11 cellular contexts compared by ENCODE assay signal in the genomic region with DNA sequence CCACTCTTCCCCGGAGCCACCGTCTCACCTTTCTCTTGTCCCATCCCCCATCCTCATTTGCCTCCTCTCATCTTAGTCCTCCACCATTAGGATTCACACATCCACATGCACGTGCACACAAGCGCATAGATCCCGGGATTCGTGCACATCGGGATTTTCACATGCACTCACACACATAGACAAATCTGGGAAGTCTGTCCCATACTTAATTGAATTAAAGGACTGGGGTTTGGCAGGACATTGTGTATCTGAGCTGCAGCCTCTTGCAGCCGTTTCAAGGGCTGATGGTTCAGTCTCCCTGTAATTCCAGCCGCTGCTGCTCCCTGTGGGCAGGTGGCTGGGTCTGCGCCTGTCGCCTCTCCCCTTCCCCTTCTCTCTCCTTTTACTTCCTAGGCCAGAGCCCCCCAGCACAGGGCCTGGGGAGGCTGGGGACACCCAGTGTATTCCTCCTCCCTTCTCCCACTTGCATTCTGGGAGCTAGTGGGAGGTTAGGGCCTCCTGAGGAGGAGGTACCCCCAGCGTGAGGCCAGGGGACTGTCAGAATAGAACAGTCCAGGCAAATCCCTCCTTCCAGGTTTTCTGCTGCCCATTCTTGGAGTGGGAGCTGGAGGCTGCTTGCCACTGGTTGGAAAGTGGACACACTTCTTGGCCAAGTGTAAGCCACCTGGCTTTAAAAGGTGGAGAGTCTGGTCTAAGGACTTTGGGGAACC. TPM values are rescaled to one million over a fixed set of nuclear protein-coding genes. Genes with fewer than 3 reads are reported as not detected.
DNase-seq lines count a peak whose midpoint lies in the region; ATAC-seq and TF ChIP-seq lines count a peak whose summit lies in the region.
"Had no signal": no experiment of that assay in that cellular context is flagged by ENCODE, and none has a peak within 500 bp of the region (broad histone marks: within the 10 kb centered on the region; RNA-seq: fewer than 3 reads in every experiment).

No MANE protein-coding gene starts in this region.

- TF ChIP-seq POLR2A in IMR-90 (IDR thresholded peaks at IDR 0.05; ENCODE audit: low read depth, low read length), result no peak

- H3K18ac ChIP-seq in IMR-90 (ENCODE audit: low read depth, low read length), result no peak overlapping the region

- no peak overlapping the region for H3K4me3 ChIP-seq in AG04449 (ENCODE audit: low read depth, low read length)
- H3K4me3 ChIP-seq in IMR-90 (ENCODE audit: insufficient read depth, low read depth, low read length), result no peak overlapping the region
- peak overlapping the region in 1 of 59 donors; percentile 26 for H3K4me3 ChIP-seq in dorsolateral prefrontal cortex

- peak overlapping the region; percentile 62; the same call in 1 of the 2 replicates for H3K23ac ChIP-seq in IMR-90 (ENCODE audit: low read depth, low read length)

- peaks cover 41 to 84% of the 10 kb centered on the region in 2 experiments for H3K79me1 ChIP-seq in IMR-90 (ENCODE audit: low read depth in 1 of 2, low read length in 2 of 2)

- peaks cover 10% of the 10 kb centered on the region; the same call in 1 of the 2 replicates for H4K20me1 ChIP-seq in IMR-90 (ENCODE audit: insufficient read depth, low read length)

- no peak overlapping the region for H2BK15ac ChIP-seq in IMR-90 (ENCODE audit: low read depth, low read length)

- peak overlapping the region; percentile 38 for H3K27ac Mint-ChIP-seq in osteocyte (ENCODE audit: unreplicated experiment)
- H3K27ac Mint-ChIP-seq: activated naive CD8-positive, alpha-beta T cell treated with anti-CD3 and anti-CD28 coated beads for 36 hours; T-helper 2 cell treated with Interferon-gamma antibody and Interleukin-4, amounts not matched to agents 5 μg/mL and 100 μg/mL, for 36 hours had no signal

- H2BK20ac ChIP-seq in IMR-90 (ENCODE audit: low read depth, low read length), result no peak overlapping the region

- no peak overlapping the region for H3K4me2 ChIP-seq in IMR-90 (ENCODE audit: low read depth, low read length)

- H4K91ac ChIP-seq in IMR-90 (ENCODE audit: insufficient read depth, low read depth, low read length), result no peak overlapping the region

- no peaks in the 10 kb centered on the region for H3K27me3 ChIP-seq in IMR-90 (ENCODE audit: control insufficient read depth, insufficient read depth, low read length)
- H3K27me3 ChIP-seq in dorsolateral prefrontal cortex, result no peaks in the 10 kb centered on the region

- peak; percentile 4 for TF ChIP-seq CTCF in AG04449 (IDR thresholded peaks at IDR 0.05; ENCODE audit: insufficient read depth, low read length, missing control alignments)
- no peak for TF ChIP-seq CTCF in IMR-90 (conservative IDR thresholded peaks at IDR 0.05; ENCODE audit: low read depth, low read length)
- peak in 2 of 56 donors; percentile 8 to 9 for TF ChIP-seq CTCF in dorsolateral prefrontal cortex (IDR thresholded peaks at IDR 0.05 in 54 of 56, conservative IDR thresholded peaks at IDR 0.05 in 2 of 56; ENCODE audit: low read depth in 1 of 56, partially characterized antibody in 56 of 56)
- TF ChIP-seq CTCF in osteocyte (IDR thresholded peaks at IDR 0.05), result no peak

- H2AK5ac ChIP-seq in IMR-90 (ENCODE audit: low read depth, low read length), result peak overlapping the region; percentile 52; the same call in 1 of the 2 replicates

- peak overlapping the region; percentile 54 for H3K4ac ChIP-seq in IMR-90 (ENCODE audit: low read depth, low read length)

- no TSS peak for BruUV-seq in IMR-90 (replicated peaks; lab: Mats Ljungman, UMichigan)

- H2BK120ac ChIP-seq in IMR-90 (ENCODE audit: low read depth, low read length), result no peak overlapping the region

- peaks cover 84% of the 10 kb centered on the region for H3K4me1 Mint-ChIP-seq in osteocyte (ENCODE audit: unreplicated experiment)

- H3K9me3 Mint-ChIP-seq in osteocyte (ENCODE audit: unreplicated experiment), result no peaks in the 10 kb centered on the region
- H3K9me3 Mint-ChIP-seq: activated naive CD8-positive, alpha-beta T cell treated with anti-CD3 and anti-CD28 coated beads for 36 hours; T-helper 2 cell treated with Interferon-gamma antibody and Interleukin-4, amounts not matched to agents 5 μg/mL and 100 μg/mL, for 36 hours had no signal

- H4K8ac ChIP-seq in IMR-90 (ENCODE audit: low read depth in 2 of 2, low read length in 2 of 2), result peak overlapping the region in 1 of 2 experiments; percentile 35; a peak in 1 of 4 replicates

- H3K9ac ChIP-seq in IMR-90 (ENCODE audit: low read depth, low read length), result no peak overlapping the region

- in situ Hi-C loops in IMR-90 (cut with MboI; ENCODE audit: low sequenced_read_pairs), result no loop called here

- H3K27ac ChIP-seq in IMR-90 (ENCODE audit: insufficient read depth, low read length), result no peak overlapping the region
- peak overlapping the region; percentile 19 to 100 (median 97) for H3K27ac ChIP-seq in dorsolateral prefrontal cortex

- H3K27me3 Mint-ChIP-seq in osteocyte (ENCODE audit: unreplicated experiment), result no peaks in the 10 kb centered on the region

- H3K36me3 Mint-ChIP-seq in osteocyte (ENCODE audit: unreplicated experiment), result no peaks in the 10 kb centered on the region
- H3K36me3 Mint-ChIP-seq: activated naive CD8-positive, alpha-beta T cell treated with anti-CD3 and anti-CD28 coated beads for 36 hours; CD14-positive monocyte had no signal

- H4K5ac ChIP-seq in IMR-90 (ENCODE audit: low read depth, low read length), result no peak overlapping the region

- no peak overlapping the region for H2AFZ ChIP-seq in IMR-90 (replicated peaks; ENCODE audit: low read length, poor library complexity)

- no peak overlapping the region for H3K4me3 Mint-ChIP-seq in osteocyte (ENCODE audit: unreplicated experiment)
- H3K4me3 Mint-ChIP-seq: activated naive CD8-positive, alpha-beta T cell treated with anti-CD3 and anti-CD28 coated beads for 36 hours; CD14-positive monocyte; T-helper 2 cell treated with Interferon-gamma antibody and Interleukin-4, amounts not matched to agents 5 μg/mL and 100 μg/mL, for 36 hours had no signal

- intact Hi-C loops in IMR-90 (cut with micrococcal nuclease) (no loop called here), dorsolateral prefrontal cortex (cut with DNase I) (no loop called here)

- TF ChIP-seq RAD21 in IMR-90 (IDR thresholded peaks at IDR 0.05; ENCODE audit: low read length), result no peak

- ATAC-seq in IMR-90 (ENCODE audit: low read depth), result no peak
- no peak for ATAC-seq in activated CD4-positive, CD25-positive, alpha-beta regulatory T cell treated with anti-CD3 and anti-CD28 coated beads, Interleukin-2, amount 50 U/mL, for 24 hours

- H2BK5ac ChIP-seq in IMR-90 (ENCODE audit: low read depth, low read length, poor library complexity, severe bottlenecking), result no peak overlapping the region

- H3K4me1 ChIP-seq in IMR-90 (ENCODE audit: control insufficient read depth, insufficient read depth, low read length), result peaks cover 58% of the 10 kb centered on the region

- CTCF ChIA-PET in AG04449 (lab: Yijun Ruan, JAX), result interaction anchor here (1.3 to 22.5 kb wide), 8 partner anchors 9 to 94 kb away, joined by 4 to 550 read pairs (median 57); no protein-coding TSS in a partner anchor
- CTCF ChIA-PET in IMR-90 (lab: Yijun Ruan, JAX), result interaction anchor here (0.6 to 2.8 kb wide), 2 partner anchors 25 to 37 kb away, joined by 3 to 17 read pairs; no protein-coding TSS in a partner anchor

- H3K36me3 ChIP-seq in IMR-90 (ENCODE audit: control insufficient read depth, insufficient read depth, low read length), result peaks cover 4% of the 10 kb centered on the region; the same call in 1 of the 2 replicates

- 60% methylated on average over 2 of the region's 12 CpGs; no CpG with 5 or more reads in 1 of the 2 experiments for WGBS in IMR-90 (ENCODE audit: extremely low coverage in 2 of 2, insufficient read length in 1 of 2), 2 experiments

- H2AK9ac ChIP-seq in IMR-90 (replicated peaks; ENCODE audit: low read depth, low read length, poor library complexity), result peak overlapping the region; percentile 91

- DNase-seq in AG04449 (ENCODE audit: low read depth, low spot score) (no peak), IMR-90 (no peak), dorsolateral prefrontal cortex (no peak), osteocyte (ENCODE audit: extremely low spot score, unreplicated experiment) (no peak), activated gamma-delta T cell treated with Interleukin-2 at 50 U/mL for 16 hours (no peak), CD1c-positive myeloid dendritic cell (ENCODE audit: extremely low spot score) (no peak)
- no peak for DNase-seq in stimulated activated CD4-positive, alpha-beta T cell treated with anti-CD3 and anti-CD28 coated beads, Interleukin-4, amount 100 ng/mL, for 1 hour
- DNase-seq: activated naive CD8-positive, alpha-beta T cell treated with anti-CD3 and anti-CD28 coated beads for 36 hours had no signal

- peaks cover 15% of the 10 kb centered on the region for H3K9me1 ChIP-seq in IMR-90 (ENCODE audit: insufficient read depth, low read length)

- H3K14ac ChIP-seq in IMR-90 (replicated peaks; ENCODE audit: low read depth, low read length), result no peak overlapping the region

- no peaks in the 10 kb centered on the region for H3K9me3 ChIP-seq in IMR-90 (ENCODE audit: control insufficient read depth, insufficient read depth, low read length)

- H3K56ac ChIP-seq in IMR-90 (ENCODE audit: extremely low read depth, insufficient read depth, low read length), result no peak overlapping the region

- dilution Hi-C loops in IMR-90 (cut with HindIII; ENCODE audit: low sequenced_read_pairs, unreplicated experiment), result no loop called here

- POLR2A ChIA-PET in AG04449 (lab: Yijun Ruan, JAX), result no interaction called here
- POLR2A ChIA-PET in IMR-90 (lab: Charles Lee; ENCODE audit: unreplicated experiment), result interaction anchor here (0.6 kb wide), 1 partner anchor 26 kb away, joined by 4 read pairs; no protein-coding TSS in a partner anchor

TF ChIP-seq in IMR-90, 13 proteins besides CTCF, POLR2A, EP300 and RAD21 (continues in another document):
- TF ChIP-seq NFE2L2 (IDR thresholded peaks at IDR 0.05; ENCODE audit: low read depth, low read length), result no peak

RNA-seq across cellular contexts. Expression of gene LYL1, which starts 43.6 kb away (rescaled TPM):
- total RNA-seq in IMR-90 (2012; rRNA removed) (0.28 and 0.36 TPM in 2 replicates), dorsolateral prefrontal cortex (10 to 100 TPM in 2 of 120 experiments, 1 to 10 TPM in 118; 1.0 to 11.8 (median 4.5) TPM), osteocyte (not detected in 2 replicates)
- 0.39 and 0.63 TPM in 2 replicates for polyA plus RNA-seq in IMR-90 (2012; rRNA removed)
- polyA plus RNA-seq in IMR-90 (2012; cell fraction: cytosol; rRNA removed), result 0.17 and 0.64 TPM in 2 replicates
- polyA plus RNA-seq in IMR-90 (2012; cell fraction: nucleus; rRNA removed; ENCODE audit: low replicate concordance), result 0.56 and 1.4 TPM in 2 replicates

RNA-seq across cellular contexts. Expression of gene TRMT1, which starts 57.4 kb away (rescaled TPM):
- total RNA-seq in IMR-90 (2012; rRNA removed) (23.3 and 28.3 TPM in 2 replicates), dorsolateral prefrontal cortex (10 to 100 TPM; 30.6 to 70.9 (median 40.8) TPM), osteocyte (37.4 and 43.1 TPM in 2 replicates)
- 56.0 and 62.1 TPM in 2 replicates for polyA plus RNA-seq in IMR-90 (2012; rRNA removed)
- polyA plus RNA-seq in IMR-90 (2012; cell fraction: cytosol; rRNA removed), result 30.8 and 37.2 TPM in 2 replicates
- 280 and 687 TPM in 2 replicates for polyA plus RNA-seq in IMR-90 (2012; cell fraction: nucleus; rRNA removed; ENCODE audit: low replicate concordance)

RNA-seq across cellular contexts. Expression of gene NACC1, which starts 59.0 kb away (rescaled TPM):
- total RNA-seq in IMR-90 (2012; rRNA removed) (42.5 and 56.7 TPM in 2 replicates), dorsolateral prefrontal cortex (100 to 1,000 TPM in 5 of 120 experiments, 10 to 100 TPM in 115; 54.8 to 122 (median 79.3) TPM), osteocyte (40.4 and 45.1 TPM in 2 replicates)
- 181 and 243 TPM in 2 replicates for polyA plus RNA-seq in IMR-90 (2012; rRNA removed)
- 122 and 198 TPM in 2 replicates for polyA plus RNA-seq in IMR-90 (2012; cell fraction: cytosol; rRNA removed)
- polyA plus RNA-seq in IMR-90 (2012; cell fraction: nucleus; rRNA removed; ENCODE audit: low replicate concordance), result 98.8 and 265 TPM in 2 replicates
